25 cellular contexts compared by ENCODE assay signal in the genomic region with DNA sequence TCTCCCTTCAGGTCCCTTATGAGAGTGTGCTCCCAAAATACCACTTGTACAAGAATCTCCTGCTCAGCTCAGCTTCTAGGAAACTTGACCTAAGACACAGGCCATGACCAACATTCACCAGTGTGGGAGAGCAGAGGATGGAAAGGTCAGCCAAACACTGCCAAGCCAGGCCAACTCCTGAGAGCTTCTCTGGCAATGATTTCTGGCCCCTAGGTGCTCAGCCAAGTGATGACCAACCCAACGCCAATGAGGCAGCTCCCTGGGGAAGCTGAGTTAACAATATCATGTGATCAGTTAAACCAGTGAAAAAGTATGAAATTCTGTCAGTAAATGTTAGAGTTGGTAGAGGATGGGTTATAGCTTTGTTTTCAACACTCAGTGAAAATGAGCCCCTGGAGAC.
"Had no signal": no experiment of that assay in that cellular context is flagged by ENCODE, and none has a peak within 500 bp of the region (broad histone marks: within the 10 kb centered on the region; RNA-seq: fewer than 3 reads in every experiment).

No MANE protein-coding gene starts in this region.

- H3K4me3 ChIP-seq: breast epithelium, Peyer's patch, SJCRH30 had no signal

- DNase-seq: activated CD4-positive, alpha-beta T cell treated with anti-CD3 and anti-CD28 coated beads, Interleukin-2, amount 50 U/mL, for 1 hour; activated CD4-positive, CD25-positive, alpha-beta regulatory T cell; activated CD8-positive, alpha-beta memory T cell treated with anti-CD3 and anti-CD28 coated beads, Interleukin-2, amount 10 ng/mL, durations not matched to agents 7 days and 5 days; activated effector memory CD4-positive, alpha-beta T cell treated with Interleukin-2 at 50 U/mL for 16 hours; activated naive CD4-positive, alpha-beta T cell; activated T-cell treated with anti-CD3 and anti-CD28 coated beads, Interleukin-2, amount 50 U/mL, for 24 hours; aorta; MM.1S; NCI-H1105; NCI-H1436 treated with DMSO at 0.1 percent for 48 hours; NCI-H187; NCI-H2081; NCI-H510A treated with DMSO at 0.1 percent for 48 hours; NCI-H69; Peyer's patch; Right ventricle myocardium superior; SJCRH30; SK-N-SH; T-helper 1 cell had no signal

- H3K36me3 Mint-ChIP-seq: activated naive CD4-positive, alpha-beta T cell treated with anti-CD3 and anti-CD28 coated beads, Interleukin-2, amount 50 U/mL, for 24 hours had no signal

- H3K9me3 Mint-ChIP-seq: activated naive CD4-positive, alpha-beta T cell treated with anti-CD3 and anti-CD28 coated beads, Interleukin-2, amount 50 U/mL, for 24 hours; central memory CD8-positive, alpha-beta T cell had no signal

- H3K4me3 Mint-ChIP-seq: activated CD8-positive, alpha-beta memory T cell treated with anti-CD3 and anti-CD28 coated beads, Interleukin-2, amount 10 ng/mL, durations not matched to agents 7 days and 5 days; activated naive CD4-positive, alpha-beta T cell treated with anti-CD3 and anti-CD28 coated beads, Interleukin-2, amount 50 U/mL, for 24 hours; activated T-cell treated with anti-CD3 and anti-CD28 coated beads, Interleukin-2, amount 50 U/mL, for 24 hours; activated T-helper 1 cell treated with anti-CD3 and anti-CD28 coated beads, Interleukin-12 subunit alpha, Interleukin-12 subunit beta, Interleukin-2, Interleukin-4 antibody, amounts not matched to agents 30 ng/mL and 10 ng/mL and 1 ng/mL, durations not matched to agents 14 hours and 24 hours and 36 hours; central memory CD8-positive, alpha-beta T cell had no signal

- H3K9me3 ChIP-seq: SJCRH30 had no signal

- H3K36me3 ChIP-seq: breast epithelium, Peyer's patch, SJCRH30 had no signal

- H3K9ac ChIP-seq: SK-N-SH had no signal

- H3K4me1 Mint-ChIP-seq: activated naive CD4-positive, alpha-beta T cell treated with anti-CD3 and anti-CD28 coated beads, Interleukin-2, amount 50 U/mL, for 24 hours; central memory CD8-positive, alpha-beta T cell had no signal

- ATAC-seq: activated CD8-positive, alpha-beta memory T cell treated with anti-CD3 and anti-CD28 coated beads, Interleukin-2, amount 10 ng/mL, durations not matched to agents 7 days and 5 days had no signal

- H3K27ac Mint-ChIP-seq: activated CD8-positive, alpha-beta memory T cell treated with anti-CD3 and anti-CD28 coated beads, Interleukin-2, amount 10 ng/mL, durations not matched to agents 7 days and 5 days; activated naive CD4-positive, alpha-beta T cell treated with anti-CD3 and anti-CD28 coated beads, Interleukin-2, amount 50 U/mL, for 24 hours; activated T-cell treated with anti-CD3 and anti-CD28 coated beads, Interleukin-2, amount 50 U/mL, for 24 hours; activated T-helper 1 cell treated with anti-CD3 and anti-CD28 coated beads, Interleukin-12 subunit alpha, Interleukin-12 subunit beta, Interleukin-2, Interleukin-4 antibody, amounts not matched to agents 30 ng/mL and 10 ng/mL and 1 ng/mL, durations not matched to agents 14 hours and 24 hours and 36 hours had no signal

- H3K4me2 ChIP-seq: SK-N-SH had no signal

- H3K4me1 ChIP-seq: breast epithelium, SJCRH30 had no signal

- H3K27me3 ChIP-seq: breast epithelium, Peyer's patch, SJCRH30 had no signal

- H3K27ac ChIP-seq: breast epithelium, RWPE1, SJCRH30, VCaP had no signal
